In the genomic region with DNA sequence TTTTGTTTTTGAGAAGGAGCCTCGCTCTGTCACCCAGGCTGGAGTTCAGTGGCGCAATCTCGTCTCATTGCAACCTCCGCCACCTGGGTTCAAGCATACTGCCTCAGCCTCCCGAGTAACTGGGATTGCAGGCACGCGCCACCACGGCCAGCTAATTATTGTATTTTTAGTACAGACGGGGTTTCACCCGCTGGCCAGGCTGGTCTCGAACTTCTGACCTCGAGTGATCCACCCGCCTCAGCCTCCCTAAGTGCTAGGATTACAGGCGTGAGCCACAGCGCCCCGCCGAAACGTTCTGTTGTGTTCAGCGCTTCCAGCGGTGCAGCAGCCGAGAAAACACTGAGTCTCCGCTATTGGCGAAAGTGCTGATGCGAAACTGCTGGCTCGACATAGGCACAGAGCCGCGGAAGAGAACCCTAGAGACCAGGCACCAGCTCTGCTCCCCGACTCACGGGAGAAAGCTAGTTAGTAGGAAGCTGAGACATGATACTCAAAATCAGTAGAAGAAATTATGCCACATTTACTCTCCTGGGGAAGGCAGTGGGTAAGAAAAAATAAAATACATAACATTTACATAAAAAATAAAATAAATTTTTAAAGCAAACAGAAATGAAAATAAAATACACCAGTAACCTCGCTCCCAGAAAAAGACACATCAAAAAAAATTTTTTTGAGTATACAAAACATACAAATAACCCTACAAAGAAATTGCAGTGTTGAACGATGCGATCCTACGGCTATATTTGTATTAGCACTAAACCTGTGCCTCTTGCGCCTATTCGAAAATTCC, we compare ENCODE assay signal across 1 cellular context.
TF ChIP-seq lines count a peak whose summit lies in the region.

No MANE protein-coding gene starts in this region.

TF ChIP-seq in HepG2, 621 proteins besides CTCF, POLR2A, EP300 and RAD21 (continued from another document and continues in another):
- TF ChIP-seq, protein P1, sequence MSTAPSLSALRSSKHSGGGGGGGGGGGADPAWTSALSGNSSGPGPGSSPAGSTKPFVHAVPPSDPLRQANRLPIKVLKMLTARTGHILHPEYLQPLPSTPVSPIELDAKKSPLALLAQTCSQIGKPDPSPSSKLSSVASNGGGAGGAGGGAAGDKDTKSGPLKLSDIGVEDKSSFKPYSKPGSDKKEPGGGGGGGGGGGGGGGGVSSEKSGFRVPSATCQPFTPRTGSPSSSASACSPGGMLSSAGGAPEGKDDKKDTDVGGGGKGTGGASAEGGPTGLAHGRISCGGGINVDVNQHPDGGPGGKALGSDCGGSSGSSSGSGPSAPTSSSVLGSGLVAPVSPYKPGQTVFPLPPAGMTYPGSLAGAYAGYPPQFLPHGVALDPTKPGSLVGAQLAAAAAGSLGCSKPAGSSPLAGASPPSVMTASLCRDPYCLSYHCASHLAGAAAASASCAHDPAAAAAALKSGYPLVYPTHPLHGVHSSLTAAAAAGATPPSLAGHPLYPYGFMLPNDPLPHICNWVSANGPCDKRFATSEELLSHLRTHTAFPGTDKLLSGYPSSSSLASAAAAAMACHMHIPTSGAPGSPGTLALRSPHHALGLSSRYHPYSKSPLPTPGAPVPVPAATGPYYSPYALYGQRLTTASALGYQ (CRISPR knock-in tag; IDR thresholded peaks at IDR 0.05) = peak; percentile 42; the same call in 1 of the 2 replicates
- TF ChIP-seq AGO2 (optimal IDR thresholded peaks at IDR 0.05; ENCODE audit: low read depth, low read length) (peak; percentile 30), JARID2 (CRISPR knock-in tag; IDR thresholded peaks at IDR 0.05; ENCODE audit: insufficient replicate concordance) (no peak), UBTF (CRISPR knock-in tag; IDR thresholded peaks at IDR 0.05) (peak; percentile 96), MTF1 (CRISPR knock-in tag; IDR thresholded peaks at IDR 0.05) (no peak), ZNF138 (CRISPR knock-in tag; IDR thresholded peaks at IDR 0.05; ENCODE audit: low read depth) (no peak), ZKSCAN8 (CRISPR knock-in tag; IDR thresholded peaks at IDR 0.05; ENCODE audit: borderline replicate concordance) (peak; percentile 81; the same call in 1 of the 2 replicates), ZFY (CRISPR knock-in tag; IDR thresholded peaks at IDR 0.05) (peak; percentile 54; the same call in 1 of the 2 replicates), SALL2 (CRISPR knock-in tag; IDR thresholded peaks at IDR 0.05) (peak; percentile 60; the same call in 1 of the 2 replicates), ZNF605 (CRISPR knock-in tag; IDR thresholded peaks at IDR 0.05) (peak; percentile 73), ZSCAN9 (CRISPR knock-in tag; IDR thresholded peaks at IDR 0.05; ENCODE audit: borderline replicate concordance) (peak; percentile 51; the same call in 1 of the 2 replicates), KLF11 (CRISPR knock-in tag; IDR thresholded peaks at IDR 0.05) (0 out of 2 replicates have a peak, but pooled peaks have one; percentile 29), SIX1 (CRISPR knock-in tag; IDR thresholded peaks at IDR 0.05; ENCODE audit: borderline replicate concordance) (peak; percentile 39; the same call in 1 of the 2 replicates), PCBP2 (optimal IDR thresholded peaks at IDR 0.05; ENCODE audit: low read depth, low read length, poor library complexity, severe bottlenecking) (no peak), TBX2 (CRISPR knock-in tag; IDR thresholded peaks at IDR 0.05; ENCODE audit: borderline replicate concordance) (peak; percentile 58; the same call in 1 of the 2 replicates), ZBTB2 (CRISPR knock-in tag; IDR thresholded peaks at IDR 0.05; ENCODE audit: low read depth) (peak; percentile 43; the same call in 1 of the 2 replicates), ZNF232 (CRISPR knock-in tag; IDR thresholded peaks at IDR 0.05; ENCODE audit: borderline replicate concordance) (peak; percentile 62; the same call in 1 of the 2 replicates), MXD4 (CRISPR knock-in tag; IDR thresholded peaks at IDR 0.05) (no peak), SMAD1 (CRISPR knock-in tag; IDR thresholded peaks at IDR 0.05; ENCODE audit: borderline replicate concordance, low read depth) (no peak), CCDC6 (CRISPR knock-in tag; IDR thresholded peaks at IDR 0.05) (0 out of 2 replicates have a peak, but pooled peaks have one; percentile 48), KLF12 (CRISPR knock-in tag; IDR thresholded peaks at IDR 0.05; ENCODE audit: borderline replicate concordance) (peak; percentile 87; the same call in 1 of the 2 replicates), ZNF451 (CRISPR knock-in tag; IDR thresholded peaks at IDR 0.05) (0 out of 2 replicates have a peak, but pooled peaks have one; percentile 48), ZNF382 (CRISPR knock-in tag; IDR thresholded peaks at IDR 0.05; ENCODE audit: borderline replicate concordance) (no peak), RCOR2 (CRISPR knock-in tag; IDR thresholded peaks at IDR 0.05) (peak; percentile 93; the same call in 1 of the 2 replicates)
- TF ChIP-seq, protein P2, sequence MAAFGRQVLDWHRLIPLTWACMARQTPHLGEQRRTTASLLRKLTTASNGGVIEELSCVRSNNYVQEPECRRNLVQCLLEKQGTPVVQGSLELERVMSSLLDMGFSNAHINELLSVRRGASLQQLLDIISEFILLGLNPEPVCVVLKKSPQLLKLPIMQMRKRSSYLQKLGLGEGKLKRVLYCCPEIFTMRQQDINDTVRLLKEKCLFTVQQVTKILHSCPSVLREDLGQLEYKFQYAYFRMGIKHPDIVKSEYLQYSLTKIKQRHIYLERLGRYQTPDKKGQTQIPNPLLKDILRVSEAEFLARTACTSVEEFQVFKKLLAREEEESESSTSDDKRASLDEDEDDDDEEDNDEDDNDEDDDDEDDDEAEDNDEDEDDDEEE (CRISPR knock-in tag; IDR thresholded peaks at IDR 0.05) = no peak
- TF ChIP-seq, protein P3, sequence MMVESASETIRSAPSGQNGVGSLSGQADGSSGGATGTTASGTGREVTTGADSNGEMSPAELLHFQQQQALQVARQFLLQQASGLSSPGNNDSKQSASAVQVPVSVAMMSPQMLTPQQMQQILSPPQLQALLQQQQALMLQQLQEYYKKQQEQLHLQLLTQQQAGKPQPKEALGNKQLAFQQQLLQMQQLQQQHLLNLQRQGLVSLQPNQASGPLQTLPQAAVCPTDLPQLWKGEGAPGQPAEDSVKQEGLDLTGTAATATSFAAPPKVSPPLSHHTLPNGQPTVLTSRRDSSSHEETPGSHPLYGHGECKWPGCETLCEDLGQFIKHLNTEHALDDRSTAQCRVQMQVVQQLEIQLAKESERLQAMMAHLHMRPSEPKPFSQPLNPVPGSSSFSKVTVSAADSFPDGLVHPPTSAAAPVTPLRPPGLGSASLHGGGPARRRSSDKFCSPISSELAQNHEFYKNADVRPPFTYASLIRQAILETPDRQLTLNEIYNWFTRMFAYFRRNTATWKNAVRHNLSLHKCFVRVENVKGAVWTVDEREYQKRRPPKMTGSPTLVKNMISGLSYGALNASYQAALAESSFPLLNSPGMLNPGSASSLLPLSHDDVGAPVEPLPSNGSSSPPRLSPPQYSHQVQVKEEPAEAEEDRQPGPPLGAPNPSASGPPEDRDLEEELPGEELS (CRISPR knock-in tag; IDR thresholded peaks at IDR 0.05) = peak; percentile 47; the same call in 1 of the 2 replicates
- TF ChIP-seq, protein P4, sequence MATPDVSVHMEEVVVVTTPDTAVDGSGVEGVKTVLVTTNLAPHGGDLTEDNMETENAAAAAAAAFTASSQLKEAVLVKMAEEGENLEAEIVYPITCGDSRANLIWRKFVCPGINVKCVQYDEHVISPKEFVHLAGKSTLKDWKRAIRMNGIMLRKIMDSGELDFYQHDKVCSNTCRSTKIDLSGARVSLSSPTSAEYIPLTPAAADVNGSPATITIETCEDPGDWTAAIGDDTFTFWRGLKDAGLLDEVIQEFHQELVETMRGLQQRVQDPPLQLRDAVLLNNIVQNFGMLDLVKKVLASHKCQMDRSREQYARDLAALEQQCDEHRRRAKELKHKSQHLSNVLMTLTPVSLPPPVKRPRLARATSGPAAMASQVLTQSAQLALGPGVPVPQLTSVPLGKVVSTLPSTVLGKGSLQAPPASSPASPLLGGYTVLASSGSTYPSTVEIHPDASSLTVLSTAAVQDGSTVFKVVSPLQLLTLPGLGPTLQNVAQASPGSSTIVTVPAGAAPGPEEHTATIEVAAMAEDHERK (CRISPR knock-in tag; IDR thresholded peaks at IDR 0.05; ENCODE audit: low read depth) = no peak
- TF ChIP-seq, protein P5, sequence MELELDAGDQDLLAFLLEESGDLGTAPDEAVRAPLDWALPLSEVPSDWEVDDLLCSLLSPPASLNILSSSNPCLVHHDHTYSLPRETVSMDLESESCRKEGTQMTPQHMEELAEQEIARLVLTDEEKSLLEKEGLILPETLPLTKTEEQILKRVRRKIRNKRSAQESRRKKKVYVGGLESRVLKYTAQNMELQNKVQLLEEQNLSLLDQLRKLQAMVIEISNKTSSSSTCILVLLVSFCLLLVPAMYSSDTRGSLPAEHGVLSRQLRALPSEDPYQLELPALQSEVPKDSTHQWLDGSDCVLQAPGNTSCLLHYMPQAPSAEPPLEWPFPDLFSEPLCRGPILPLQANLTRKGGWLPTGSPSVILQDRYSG (CRISPR knock-in tag; IDR thresholded peaks at IDR 0.05) = 0 out of 2 replicates have a peak, but pooled peaks have one; percentile 80
- TF ChIP-seq, protein P6, sequence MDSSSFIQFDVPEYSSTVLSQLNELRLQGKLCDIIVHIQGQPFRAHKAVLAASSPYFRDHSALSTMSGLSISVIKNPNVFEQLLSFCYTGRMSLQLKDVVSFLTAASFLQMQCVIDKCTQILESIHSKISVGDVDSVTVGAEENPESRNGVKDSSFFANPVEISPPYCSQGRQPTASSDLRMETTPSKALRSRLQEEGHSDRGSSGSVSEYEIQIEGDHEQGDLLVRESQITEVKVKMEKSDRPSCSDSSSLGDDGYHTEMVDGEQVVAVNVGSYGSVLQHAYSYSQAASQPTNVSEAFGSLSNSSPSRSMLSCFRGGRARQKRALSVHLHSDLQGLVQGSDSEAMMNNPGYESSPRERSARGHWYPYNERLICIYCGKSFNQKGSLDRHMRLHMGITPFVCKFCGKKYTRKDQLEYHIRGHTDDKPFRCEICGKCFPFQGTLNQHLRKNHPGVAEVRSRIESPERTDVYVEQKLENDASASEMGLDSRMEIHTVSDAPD (CRISPR knock-in tag; IDR thresholded peaks at IDR 0.05) = peak; percentile 53; the same call in 1 of the 2 replicates
- TF ChIP-seq, protein P7, sequence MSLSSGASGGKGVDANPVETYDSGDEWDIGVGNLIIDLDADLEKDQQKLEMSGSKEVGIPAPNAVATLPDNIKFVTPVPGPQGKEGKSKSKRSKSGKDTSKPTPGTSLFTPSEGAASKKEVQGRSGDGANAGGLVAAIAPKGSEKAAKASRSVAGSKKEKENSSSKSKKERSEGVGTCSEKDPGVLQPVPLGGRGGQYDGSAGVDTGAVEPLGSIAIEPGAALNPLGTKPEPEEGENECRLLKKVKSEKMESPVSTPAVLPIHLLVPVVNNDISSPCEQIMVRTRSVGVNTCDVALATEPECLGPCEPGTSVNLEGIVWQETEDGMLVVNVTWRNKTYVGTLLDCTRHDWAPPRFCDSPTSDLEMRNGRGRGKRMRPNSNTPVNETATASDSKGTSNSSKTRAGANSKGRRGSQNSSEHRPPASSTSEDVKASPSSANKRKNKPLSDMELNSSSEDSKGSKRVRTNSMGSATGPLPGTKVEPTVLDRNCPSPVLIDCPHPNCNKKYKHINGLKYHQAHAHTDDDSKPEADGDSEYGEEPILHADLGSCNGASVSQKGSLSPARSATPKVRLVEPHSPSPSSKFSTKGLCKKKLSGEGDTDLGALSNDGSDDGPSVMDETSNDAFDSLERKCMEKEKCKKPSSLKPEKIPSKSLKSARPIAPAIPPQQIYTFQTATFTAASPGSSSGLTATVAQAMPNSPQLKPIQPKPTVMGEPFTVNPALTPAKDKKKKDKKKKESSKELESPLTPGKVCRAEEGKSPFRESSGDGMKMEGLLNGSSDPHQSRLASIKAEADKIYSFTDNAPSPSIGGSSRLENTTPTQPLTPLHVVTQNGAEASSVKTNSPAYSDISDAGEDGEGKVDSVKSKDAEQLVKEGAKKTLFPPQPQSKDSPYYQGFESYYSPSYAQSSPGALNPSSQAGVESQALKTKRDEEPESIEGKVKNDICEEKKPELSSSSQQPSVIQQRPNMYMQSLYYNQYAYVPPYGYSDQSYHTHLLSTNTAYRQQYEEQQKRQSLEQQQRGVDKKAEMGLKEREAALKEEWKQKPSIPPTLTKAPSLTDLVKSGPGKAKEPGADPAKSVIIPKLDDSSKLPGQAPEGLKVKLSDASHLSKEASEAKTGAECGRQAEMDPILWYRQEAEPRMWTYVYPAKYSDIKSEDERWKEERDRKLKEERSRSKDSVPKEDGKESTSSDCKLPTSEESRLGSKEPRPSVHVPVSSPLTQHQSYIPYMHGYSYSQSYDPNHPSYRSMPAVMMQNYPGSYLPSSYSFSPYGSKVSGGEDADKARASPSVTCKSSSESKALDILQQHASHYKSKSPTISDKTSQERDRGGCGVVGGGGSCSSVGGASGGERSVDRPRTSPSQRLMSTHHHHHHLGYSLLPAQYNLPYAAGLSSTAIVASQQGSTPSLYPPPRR (CRISPR knock-in tag; IDR thresholded peaks at IDR 0.05; ENCODE audit: borderline replicate concordance) = peak; percentile 64; the same call in 1 of the 2 replicates
- TF ChIP-seq, protein P8, sequence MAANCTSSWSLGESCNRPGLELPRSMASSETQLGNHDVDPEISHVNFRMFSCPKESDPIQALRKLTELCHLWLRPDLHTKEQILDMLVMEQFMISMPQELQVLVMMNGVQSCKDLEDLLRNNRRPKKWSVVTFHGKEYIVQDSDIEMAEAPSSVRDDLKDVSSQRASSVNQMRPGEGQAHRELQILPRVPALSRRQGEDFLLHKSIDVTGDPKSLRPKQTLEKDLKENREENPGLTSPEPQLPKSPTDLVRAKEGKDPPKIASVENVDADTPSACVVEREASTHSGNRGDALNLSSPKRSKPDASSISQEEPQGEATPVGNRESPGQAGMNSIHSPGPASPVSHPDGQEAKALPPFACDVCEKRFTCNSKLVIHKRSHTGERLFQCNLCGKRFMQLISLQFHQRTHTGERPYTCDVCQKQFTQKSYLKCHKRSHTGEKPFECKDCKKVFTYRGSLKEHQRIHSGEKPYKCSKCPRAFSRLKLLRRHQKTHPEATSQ (CRISPR knock-in tag; IDR thresholded peaks at IDR 0.05; ENCODE audit: borderline replicate concordance) = peak; percentile 66; the same call in 1 of the 2 replicates
